Comparison of ENCODE assay signal across 21 cellular contexts in the genomic region with DNA sequence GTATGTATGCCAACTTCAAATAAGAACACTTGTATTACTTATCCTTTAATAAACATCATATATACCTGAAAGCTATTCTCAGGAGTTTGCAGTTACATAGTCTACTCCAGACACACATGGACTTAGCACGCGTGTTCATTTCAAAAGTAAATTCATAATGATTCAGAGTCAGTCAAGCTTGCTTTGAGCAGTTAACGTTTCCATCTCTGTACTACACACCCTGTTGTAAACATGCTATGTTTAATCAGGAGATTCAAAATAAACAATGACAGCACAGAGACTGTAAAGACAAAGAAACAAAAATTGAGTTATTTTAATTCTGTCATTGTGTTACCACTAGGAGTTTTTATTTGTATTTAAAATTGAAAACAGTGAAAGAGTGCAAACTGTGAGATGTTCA.
"Had no signal": no experiment of that assay in that cellular context is flagged by ENCODE, and none has a peak within 500 bp of the region (broad histone marks: within the 10 kb centered on the region; RNA-seq: fewer than 3 reads in every experiment).

No MANE protein-coding gene starts in this region.

- H3K9me3 ChIP-seq: ovary, right lobe of liver, uterus had no signal

- H3K27me3 ChIP-seq: ovary, right atrium auricular region, right lobe of liver, tibial nerve, uterus had no signal

- H3K4me3 ChIP-seq: left ventricle myocardium inferior, lung, ovary, right atrium auricular region, right lobe of liver, smooth muscle cell, tibial nerve, uterus had no signal

- H3K4me2 ChIP-seq: smooth muscle cell had no signal

- H3K27ac ChIP-seq: left ventricle myocardium inferior, ovary, right atrium auricular region, right lobe of liver, tibial nerve, uterus had no signal

- FAIRE-seq: keratinocyte had no signal

- DNase-seq: kidney glomerular epithelial cell; left ventricle myocardium inferior; mesendoderm; naive thymus-derived CD4-positive, alpha-beta T cell; ovary; right lobe of liver; stimulated activated CD4-positive, alpha-beta T cell treated with anti-CD3 and anti-CD28 coated beads, Interleukin-1b, Interleukin-23, amount 100 ng/mL, for 48 hours; stimulated activated CD4-positive, alpha-beta T cell treated with anti-CD3 and anti-CD28 coated beads, Interleukin-2, amount 100 ng/mL, for 48 hours; stimulated activated CD4-positive, alpha-beta T cell treated with anti-CD3 and anti-CD28 coated beads, Interleukin-4, amount 100 ng/mL, for 4 hours; stimulated activated CD8-positive, alpha-beta memory T cell treated with anti-CD3 and anti-CD28 coated beads, Interleukin-4, amount 100 ng/mL, for 48 hours; stimulated activated naive CD4-positive, alpha-beta T cell treated with Interleukin-2 at 50 U/mL for 16 hours; stimulated activated naive CD8-positive, alpha-beta T cell treated with anti-CD3 and anti-CD28 coated beads, Interleukin-15, amount 100 ng/mL, for 72 hours; substantia nigra; uterus had no signal

- ATAC-seq: naive thymus-derived CD4-positive, alpha-beta T cell; natural killer cell treated with Interleukin-12 subunit alpha and Interleukin-12 subunit beta and Interleukin-15 and Interleukin-18, amount 100 ng/mL, for 72 hours; stimulated activated memory B cell treated with anti-CD40 and anti-IgM and Interleukin-4, amounts not matched to agents 10 μg/mL and 1 μg/mL and 100 μg/mL, for 72 hours; stimulated activated naive CD8-positive, alpha-beta T cell treated with anti-CD3 and anti-CD28 coated beads, Interleukin-15, amount 100 ng/mL, for 72 hours had no signal

- H3K4me1 ChIP-seq: right atrium auricular region, tibial nerve, uterus had no signal

- H3K36me3 ChIP-seq: left ventricle myocardium inferior, ovary, right atrium auricular region, right lobe of liver, tibial nerve, uterus had no signal
